10 cellular contexts compared by ENCODE assay signal in the genomic region with DNA sequence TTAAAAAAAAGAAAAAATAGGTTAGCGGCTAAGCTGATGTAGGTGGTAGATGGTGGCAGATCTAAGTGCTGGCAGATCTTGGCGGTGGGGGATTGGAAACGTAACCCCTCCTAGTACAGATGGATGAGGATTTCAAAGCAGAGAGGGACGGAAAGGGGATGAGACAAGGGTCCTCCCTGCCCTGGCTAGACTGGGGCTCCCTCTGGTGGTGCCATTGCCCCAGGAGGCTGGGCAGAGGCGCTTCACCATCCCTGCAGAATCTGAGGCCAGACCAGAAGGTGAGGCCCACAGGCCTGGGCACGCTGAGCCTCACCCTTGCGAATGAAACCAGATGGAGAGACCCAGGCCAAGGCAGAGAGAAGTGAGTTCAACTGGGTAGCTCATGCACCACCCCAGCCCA. TPM values are rescaled to one million over a fixed set of nuclear protein-coding genes. Genes with fewer than 3 reads are reported as not detected.
DNase-seq lines count a peak whose midpoint lies in the region; ATAC-seq and TF ChIP-seq lines count a peak whose summit lies in the region.
"Had no signal": no experiment of that assay in that cellular context is flagged by ENCODE, and none has a peak within 500 bp of the region (broad histone marks: within the 10 kb centered on the region; RNA-seq: fewer than 3 reads in every experiment).

No MANE protein-coding gene starts in this region.

- no peak overlapping the region for H3K27ac Mint-ChIP-seq in chondrocyte (ENCODE audit: unreplicated experiment)

- no peak for TF ChIP-seq EP300 in transverse colon (IDR thresholded peaks at IDR 0.05; ENCODE audit: low read depth)

- ATAC-seq in HG03571 (IDR thresholded peaks at IDR 0.05; ENCODE audit: unreplicated experiment) = no peak

- H3K36me3 Mint-ChIP-seq in chondrocyte (ENCODE audit: low read depth) = no peaks in the 10 kb centered on the region

- no peak overlapping the region for H3K9ac ChIP-seq in MM.1S (ENCODE audit: low read length)

- no peak overlapping the region for H3K4me2 ChIP-seq in MM.1S (ENCODE audit: low read depth, low read length)

- in situ Hi-C loops in transverse colon (cut with MboI; ENCODE audit: low pct_ligation_motif_present in 1 of 4, low pct_unique_long_range_greater_than_20kb in 1 of 4, low sequenced_read_pairs in 3 of 4) = loop anchor here (10.0 to 25.0 kb wide), 4 partner anchors 104 to 504 kb away; partner anchors contain the start of genes SNRPE (in 3 of the 4) and REN (in 2 of the 4)

- DNase-seq in cardiac muscle cell (ENCODE audit: low read depth in 1 of 2, low spot score in 1 of 2) = peak in 1 of 2 donors; percentile 37
- DNase-seq in right atrium auricular region (ENCODE audit: low spot score) = no peak
- peak; percentile 35 for DNase-seq in MM.1S
- DNase-seq in chondrocyte (ENCODE audit: low spot score) = no peak
- no peak for DNase-seq in transverse colon
- no peak for DNase-seq in NCI-H345 treated with DMSO at 0.1 percent for 48 hours (lab: John Stamatoyannopoulos, UW; ENCODE audit: unreplicated experiment)
- no peak for DNase-seq in Ammon's horn (ENCODE audit: low spot score)
- DNase-seq: activated CD4-positive, alpha-beta T cell treated with anti-CD3 and anti-CD28 coated beads, Interleukin-2, amount 50 U/mL, for 1 hour; MV-4-11 had no signal

- intact Hi-C loops in transverse colon (cut with DNase I; ENCODE audit: low total_unique reads) = no loop called here

- H3K27me3 Mint-ChIP-seq in chondrocyte (ENCODE audit: low read depth) = peaks cover 53% of the 10 kb centered on the region

- no peaks in the 10 kb centered on the region for H3F3A ChIP-seq in MM.1S (ENCODE audit: insufficient read depth, low read length)

- H3K4me3 ChIP-seq in cardiac muscle cell = no peak overlapping the region
- H3K4me3 ChIP-seq in right atrium auricular region = no peak overlapping the region
- H3K4me3 ChIP-seq in MM.1S (ENCODE audit: low read length) = no peak overlapping the region
- H3K4me3 ChIP-seq in transverse colon = no peak overlapping the region

- no peak overlapping the region for H3K4me3 Mint-ChIP-seq in chondrocyte (ENCODE audit: unreplicated experiment)

- peaks cover 6% of the 10 kb centered on the region for H3K4me1 Mint-ChIP-seq in chondrocyte (ENCODE audit: low read depth)

- H4K20me1 ChIP-seq in MM.1S (ENCODE audit: insufficient read depth, low read length) = no peaks in the 10 kb centered on the region

- 82 to 100% methylated on average over 4 to 6 of the region's 7 CpGs for WGBS in transverse colon (ENCODE audit: low coverage in 1 of 2), 2 donors

- TF ChIP-seq CTCF in cardiac muscle cell (IDR thresholded peaks at IDR 0.05; ENCODE audit: low read depth, low read length) (peak; percentile 38), right atrium auricular region (IDR thresholded peaks at IDR 0.05) (peak in 1 of 2 donors; percentile 43), MM.1S (IDR thresholded peaks at IDR 0.05; ENCODE audit: low read length) (peak; percentile 69), chondrocyte (IDR thresholded peaks at IDR 0.05) (peak; percentile 65), transverse colon (IDR thresholded peaks at IDR 0.05) (peak in 3 of 5 experiments; percentile 11 to 25 (median 21))

- TF ChIP-seq POLR2A in transverse colon (IDR thresholded peaks at IDR 0.05) = no peak

- H3K36me3 ChIP-seq in cardiac muscle cell (no peaks in the 10 kb centered on the region), right atrium auricular region (no peaks in the 10 kb centered on the region), MM.1S (replicated peaks; ENCODE audit: insufficient read depth, low read length) (no peaks in the 10 kb centered on the region), transverse colon (no peaks in the 10 kb centered on the region)

- no peak overlapping the region for H2AFZ ChIP-seq in MM.1S (ENCODE audit: low read length)

- H3K9me3 Mint-ChIP-seq in chondrocyte (ENCODE audit: low read depth) = no peaks in the 10 kb centered on the region

- H3K27ac ChIP-seq in cardiac muscle cell (no peak overlapping the region), right atrium auricular region (no peak overlapping the region), MM.1S (ENCODE audit: low read length) (no peak overlapping the region), transverse colon (no peak overlapping the region)

- H3K79me2 ChIP-seq in MM.1S (ENCODE audit: low read length) = no peaks in the 10 kb centered on the region

- no peaks in the 10 kb centered on the region for H3K9me2 ChIP-seq in MM.1S (replicated peaks; ENCODE audit: insufficient read depth, low read length)

- peaks cover 9% of the 10 kb centered on the region for H3K27me3 ChIP-seq in cardiac muscle cell
- no peaks in the 10 kb centered on the region for H3K27me3 ChIP-seq in right atrium auricular region
- 0 out of 2 replicates have a peak, but pooled peaks cover 3% of the 10 kb centered on the region for H3K27me3 ChIP-seq in MM.1S (replicated peaks; ENCODE audit: insufficient read depth, low read length)
- no peaks in the 10 kb centered on the region for H3K27me3 ChIP-seq in transverse colon

- no peaks in the 10 kb centered on the region for H3K9me3 ChIP-seq in cardiac muscle cell (ENCODE audit: low read depth)
- no peaks in the 10 kb centered on the region for H3K9me3 ChIP-seq in right atrium auricular region
- H3K9me3 ChIP-seq in MM.1S (replicated peaks; ENCODE audit: insufficient read depth, low read length) = no peaks in the 10 kb centered on the region
- H3K9me3 ChIP-seq in transverse colon = no peaks in the 10 kb centered on the region

- H3K4me1 ChIP-seq in cardiac muscle cell (ENCODE audit: low read depth) (peaks cover 11% of the 10 kb centered on the region), right atrium auricular region (peaks cover 0 to 15% of the 10 kb centered on the region in 2 donors), MM.1S (ENCODE audit: low read length) (no peaks in the 10 kb centered on the region), transverse colon (peaks cover 6 to 19% (median 14%) of the 10 kb centered on the region in 4 donors)

RNA-seq across cellular contexts. Expression of gene PLEKHA6, which starts 7.0 kb away (rescaled TPM):
- total RNA-seq in cardiac muscle cell = 44.1 and 71.7 TPM in 2 replicates
- polyA plus RNA-seq in cardiac muscle cell = 23.1 and 41.6 TPM in 2 replicates
- total RNA-seq in right atrium auricular region = 10 to 100 TPM; 18.1 to 25.7 TPM
- total RNA-seq in chondrocyte = 0.15 to 1.4 TPM (median 0.51 TPM) in 3 replicates
- total RNA-seq in transverse colon = 100 to 1,000 TPM in 1 of 4 donors, 10 to 100 TPM in 3; 58.7 to 209 (median 97.9) TPM

RNA-seq across cellular contexts. Expression of gene PPP1R15B, which starts 44.9 kb away (rescaled TPM):
- total RNA-seq in cardiac muscle cell = 24.9 and 27.0 TPM in 2 replicates
- polyA plus RNA-seq in cardiac muscle cell = 15.7 and 19.8 TPM in 2 replicates
- 10 to 100 TPM; 27.3 to 30.9 TPM for total RNA-seq in right atrium auricular region
- 29.7 to 41.0 TPM (median 40.9 TPM) in 3 replicates for total RNA-seq in chondrocyte
- 10 to 100 TPM; 30.8 to 74.2 (median 54.5) TPM for total RNA-seq in transverse colon
